1 cellular context compared by ENCODE assay signal in the genomic region with DNA sequence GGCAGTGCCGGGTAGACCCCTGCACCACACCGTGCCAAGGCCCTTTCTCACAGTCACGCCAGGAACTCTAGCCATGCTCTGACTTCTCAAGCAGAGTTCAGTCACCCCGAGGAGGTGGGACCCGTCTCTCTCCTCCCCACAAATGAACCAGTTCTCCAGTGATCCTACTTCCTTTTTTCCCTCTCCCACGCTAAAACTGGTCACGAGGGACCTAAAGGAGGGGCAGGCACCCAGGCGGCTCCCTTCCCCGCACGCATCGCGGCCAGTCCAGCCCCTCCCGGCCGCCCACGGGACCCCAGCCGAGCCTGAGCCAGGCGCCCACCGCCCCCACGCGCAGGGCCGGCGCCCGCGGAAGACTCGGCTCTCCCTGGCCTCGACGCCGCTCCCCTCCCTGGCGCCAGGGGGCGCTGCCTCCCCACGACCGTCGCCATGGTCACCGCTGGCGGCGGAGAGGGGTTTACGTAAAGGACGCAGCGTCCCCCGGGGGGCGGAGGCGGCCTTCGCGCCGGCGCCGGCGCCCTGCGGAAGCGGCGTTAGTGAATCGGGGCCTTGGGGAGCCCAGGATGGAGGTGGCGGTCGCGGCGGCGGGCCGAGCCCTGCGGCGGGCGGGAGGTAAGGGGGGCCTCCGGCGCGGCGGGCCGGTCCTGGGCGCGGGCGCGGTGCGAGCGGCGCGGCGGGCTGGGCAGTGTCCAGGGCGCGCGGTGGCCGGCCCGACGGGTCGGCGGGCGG.
TF ChIP-seq lines count a peak whose summit lies in the region.

A gene with protein sequence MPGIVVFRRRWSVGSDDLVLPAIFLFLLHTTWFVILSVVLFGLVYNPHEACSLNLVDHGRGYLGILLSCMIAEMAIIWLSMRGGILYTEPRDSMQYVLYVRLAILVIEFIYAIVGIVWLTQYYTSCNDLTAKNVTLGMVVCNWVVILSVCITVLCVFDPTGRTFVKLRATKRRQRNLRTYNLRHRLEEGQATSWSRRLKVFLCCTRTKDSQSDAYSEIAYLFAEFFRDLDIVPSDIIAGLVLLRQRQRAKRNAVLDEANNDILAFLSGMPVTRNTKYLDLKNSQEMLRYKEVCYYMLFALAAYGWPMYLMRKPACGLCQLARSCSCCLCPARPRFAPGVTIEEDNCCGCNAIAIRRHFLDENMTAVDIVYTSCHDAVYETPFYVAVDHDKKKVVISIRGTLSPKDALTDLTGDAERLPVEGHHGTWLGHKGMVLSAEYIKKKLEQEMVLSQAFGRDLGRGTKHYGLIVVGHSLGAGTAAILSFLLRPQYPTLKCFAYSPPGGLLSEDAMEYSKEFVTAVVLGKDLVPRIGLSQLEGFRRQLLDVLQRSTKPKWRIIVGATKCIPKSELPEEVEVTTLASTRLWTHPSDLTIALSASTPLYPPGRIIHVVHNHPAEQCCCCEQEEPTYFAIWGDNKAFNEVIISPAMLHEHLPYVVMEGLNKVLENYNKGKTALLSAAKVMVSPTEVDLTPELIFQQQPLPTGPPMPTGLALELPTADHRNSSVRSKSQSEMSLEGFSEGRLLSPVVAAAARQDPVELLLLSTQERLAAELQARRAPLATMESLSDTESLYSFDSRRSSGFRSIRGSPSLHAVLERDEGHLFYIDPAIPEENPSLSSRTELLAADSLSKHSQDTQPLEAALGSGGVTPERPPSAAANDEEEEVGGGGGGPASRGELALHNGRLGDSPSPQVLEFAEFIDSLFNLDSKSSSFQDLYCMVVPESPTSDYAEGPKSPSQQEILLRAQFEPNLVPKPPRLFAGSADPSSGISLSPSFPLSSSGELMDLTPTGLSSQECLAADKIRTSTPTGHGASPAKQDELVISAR (plus strand): TSS at position 499 of the 729 bp plus-strand sequence. CDS start 39,765 bp downstream, outside the sequence.

TF ChIP-seq in GM12878, 131 proteins besides CTCF, POLR2A, EP300 and RAD21:
- TF ChIP-seq SIX5 (IDR thresholded peaks at IDR 0.05; ENCODE audit: low read depth, low read length, severe bottlenecking) (no peak), NRF1 (conservative IDR thresholded peaks at IDR 0.05; ENCODE audit: low read depth, low read length) (0 out of 2 replicates have a peak, but pooled peaks have one; percentile 9), BHLHE40 (IDR thresholded peaks at IDR 0.05; ENCODE audit: borderline replicate concordance in 1 of 2, low read depth in 2 of 2, low read length in 1 of 2) (peak; percentile 53 to 65; a peak in 3 of 4 replicates), NFIC (IDR thresholded peaks at IDR 0.05; ENCODE audit: low read depth, low read length) (no peak), HCFC1 (IDR thresholded peaks at IDR 0.05; ENCODE audit: low read length) (no peak), TBL1XR1 (IDR thresholded peaks at IDR 0.05; ENCODE audit: low read depth, low read length) (peak; percentile 75; the same call in 1 of the 2 replicates), JUND (IDR thresholded peaks at IDR 0.05; ENCODE audit: low read depth, low read length) (no peak), RB1 (IDR thresholded peaks at IDR 0.05; ENCODE audit: borderline replicate concordance) (0 out of 2 replicates have a peak, but pooled peaks have one; percentile 53), ZSCAN29 (IDR thresholded peaks at IDR 0.05) (no peak), ZNF24 (IDR thresholded peaks at IDR 0.05) (peak; percentile 76; the same call in 1 of the 2 replicates), SMC3 (IDR thresholded peaks at IDR 0.05; ENCODE audit: borderline replicate concordance, low read length) (peak; percentile 62), CHD1 (IDR thresholded peaks at IDR 0.05; ENCODE audit: low read depth, low read length) (no peak), GATAD2B (conservative IDR thresholded peaks at IDR 0.05; ENCODE audit: low read depth) (peak; percentile 88), CREM (IDR thresholded peaks at IDR 0.05; ENCODE audit: low read depth) (no peak), KLF5 (IDR thresholded peaks at IDR 0.05; ENCODE audit: partially characterized antibody) (peak; percentile 34), BRCA1 (IDR thresholded peaks at IDR 0.05; ENCODE audit: low read depth, low read length) (no peak), NR2C1 (IDR thresholded peaks at IDR 0.05) (no peak), ZNF217 (IDR thresholded peaks at IDR 0.05) (peak; percentile 98), FOS (IDR thresholded peaks at IDR 0.05; ENCODE audit: borderline replicate concordance, extremely low read depth, insufficient read length) (no peak), MXI1 (IDR thresholded peaks at IDR 0.05; ENCODE audit: low read depth, low read length) (peak; percentile 84), BACH1 (IDR thresholded peaks at IDR 0.05; ENCODE audit: borderline replicate concordance) (peak; percentile 94), EGR1 (IDR thresholded peaks at IDR 0.05; ENCODE audit: borderline replicate concordance in 1 of 2, low read depth in 2 of 2, low read length in 2 of 2) (peak in 1 of 2 experiments; percentile 95; a peak in 1 of 3 replicates), IKZF1 (conservative IDR thresholded peaks at IDR 0.05) (peak; percentile 78), RELA (IDR thresholded peaks at IDR 0.05; ENCODE audit: borderline replicate concordance, partially characterized antibody) (no peak), BMI1 (IDR thresholded peaks at IDR 0.05; ENCODE audit: borderline replicate concordance) (peak; percentile 87), KAT2A (conservative IDR thresholded peaks at IDR 0.05; ENCODE audit: control insufficient read depth, low read depth, low read length) (no peak), SPI1 (IDR thresholded peaks at IDR 0.05; ENCODE audit: borderline replicate concordance, insufficient read depth, low read depth, low read length) (peak; percentile 46; the same call in 1 of the 2 replicates), POU2F2 (IDR thresholded peaks at IDR 0.05; ENCODE audit: borderline replicate concordance, low read depth, low read length) (peak; percentile 40; the same call in 1 of the 3 replicates), NBN (IDR thresholded peaks at IDR 0.05) (no peak), YY1 (IDR thresholded peaks at IDR 0.05; ENCODE audit: low read depth, low read length) (0 out of 2 replicates have a peak, but pooled peaks have one; percentile 58), HDAC6 (IDR thresholded peaks at IDR 0.05; ENCODE audit: unreplicated experiment) (no peak), IKZF2 (IDR thresholded peaks at IDR 0.05) (no peak), SMARCA5 (IDR thresholded peaks at IDR 0.05) (peak; percentile 35; the same call in 1 of the 2 replicates), CHD2 (IDR thresholded peaks at IDR 0.05; ENCODE audit: borderline replicate concordance, low read depth, low read length) (no peak), ZNF207 (IDR thresholded peaks at IDR 0.05; ENCODE audit: borderline replicate concordance) (peak; percentile 54; the same call in 1 of the 2 replicates), LARP7 (IDR thresholded peaks at IDR 0.05) (peak; percentile 74), EED (IDR thresholded peaks at IDR 0.05; ENCODE audit: low read depth) (0 out of 2 replicates have a peak, but pooled peaks have one; percentile 13), TAF1 (IDR thresholded peaks at IDR 0.05; ENCODE audit: borderline replicate concordance, low read depth, low read length) (no peak)
- TF ChIP-seq, protein P1, sequence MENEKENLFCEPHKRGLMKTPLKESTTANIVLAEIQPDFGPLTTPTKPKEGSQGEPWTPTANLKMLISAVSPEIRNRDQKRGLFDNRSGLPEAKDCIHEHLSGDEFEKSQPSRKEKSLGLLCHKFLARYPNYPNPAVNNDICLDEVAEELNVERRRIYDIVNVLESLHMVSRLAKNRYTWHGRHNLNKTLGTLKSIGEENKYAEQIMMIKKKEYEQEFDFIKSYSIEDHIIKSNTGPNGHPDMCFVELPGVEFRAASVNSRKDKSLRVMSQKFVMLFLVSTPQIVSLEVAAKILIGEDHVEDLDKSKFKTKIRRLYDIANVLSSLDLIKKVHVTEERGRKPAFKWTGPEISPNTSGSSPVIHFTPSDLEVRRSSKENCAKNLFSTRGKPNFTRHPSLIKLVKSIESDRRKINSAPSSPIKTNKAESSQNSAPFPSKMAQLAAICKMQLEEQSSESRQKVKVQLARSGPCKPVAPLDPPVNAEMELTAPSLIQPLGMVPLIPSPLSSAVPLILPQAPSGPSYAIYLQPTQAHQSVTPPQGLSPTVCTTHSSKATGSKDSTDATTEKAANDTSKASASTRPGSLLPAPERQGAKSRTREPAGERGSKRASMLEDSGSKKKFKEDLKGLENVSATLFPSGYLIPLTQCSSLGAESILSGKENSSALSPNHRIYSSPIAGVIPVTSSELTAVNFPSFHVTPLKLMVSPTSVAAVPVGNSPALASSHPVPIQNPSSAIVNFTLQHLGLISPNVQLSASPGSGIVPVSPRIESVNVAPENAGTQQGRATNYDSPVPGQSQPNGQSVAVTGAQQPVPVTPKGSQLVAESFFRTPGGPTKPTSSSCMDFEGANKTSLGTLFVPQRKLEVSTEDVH (IDR thresholded peaks at IDR 0.05; ENCODE audit: low read depth, partially characterized antibody), result no peak
- TF ChIP-seq, protein P2, sequence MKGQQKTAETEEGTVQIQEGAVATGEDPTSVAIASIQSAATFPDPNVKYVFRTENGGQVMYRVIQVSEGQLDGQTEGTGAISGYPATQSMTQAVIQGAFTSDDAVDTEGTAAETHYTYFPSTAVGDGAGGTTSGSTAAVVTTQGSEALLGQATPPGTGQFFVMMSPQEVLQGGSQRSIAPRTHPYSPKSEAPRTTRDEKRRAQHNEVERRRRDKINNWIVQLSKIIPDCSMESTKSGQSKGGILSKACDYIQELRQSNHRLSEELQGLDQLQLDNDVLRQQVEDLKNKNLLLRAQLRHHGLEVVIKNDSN (IDR thresholded peaks at IDR 0.05; ENCODE audit: borderline replicate concordance, extremely low read length, insufficient read depth, low read depth, low read length), result no peak
- TF ChIP-seq, protein P3, sequence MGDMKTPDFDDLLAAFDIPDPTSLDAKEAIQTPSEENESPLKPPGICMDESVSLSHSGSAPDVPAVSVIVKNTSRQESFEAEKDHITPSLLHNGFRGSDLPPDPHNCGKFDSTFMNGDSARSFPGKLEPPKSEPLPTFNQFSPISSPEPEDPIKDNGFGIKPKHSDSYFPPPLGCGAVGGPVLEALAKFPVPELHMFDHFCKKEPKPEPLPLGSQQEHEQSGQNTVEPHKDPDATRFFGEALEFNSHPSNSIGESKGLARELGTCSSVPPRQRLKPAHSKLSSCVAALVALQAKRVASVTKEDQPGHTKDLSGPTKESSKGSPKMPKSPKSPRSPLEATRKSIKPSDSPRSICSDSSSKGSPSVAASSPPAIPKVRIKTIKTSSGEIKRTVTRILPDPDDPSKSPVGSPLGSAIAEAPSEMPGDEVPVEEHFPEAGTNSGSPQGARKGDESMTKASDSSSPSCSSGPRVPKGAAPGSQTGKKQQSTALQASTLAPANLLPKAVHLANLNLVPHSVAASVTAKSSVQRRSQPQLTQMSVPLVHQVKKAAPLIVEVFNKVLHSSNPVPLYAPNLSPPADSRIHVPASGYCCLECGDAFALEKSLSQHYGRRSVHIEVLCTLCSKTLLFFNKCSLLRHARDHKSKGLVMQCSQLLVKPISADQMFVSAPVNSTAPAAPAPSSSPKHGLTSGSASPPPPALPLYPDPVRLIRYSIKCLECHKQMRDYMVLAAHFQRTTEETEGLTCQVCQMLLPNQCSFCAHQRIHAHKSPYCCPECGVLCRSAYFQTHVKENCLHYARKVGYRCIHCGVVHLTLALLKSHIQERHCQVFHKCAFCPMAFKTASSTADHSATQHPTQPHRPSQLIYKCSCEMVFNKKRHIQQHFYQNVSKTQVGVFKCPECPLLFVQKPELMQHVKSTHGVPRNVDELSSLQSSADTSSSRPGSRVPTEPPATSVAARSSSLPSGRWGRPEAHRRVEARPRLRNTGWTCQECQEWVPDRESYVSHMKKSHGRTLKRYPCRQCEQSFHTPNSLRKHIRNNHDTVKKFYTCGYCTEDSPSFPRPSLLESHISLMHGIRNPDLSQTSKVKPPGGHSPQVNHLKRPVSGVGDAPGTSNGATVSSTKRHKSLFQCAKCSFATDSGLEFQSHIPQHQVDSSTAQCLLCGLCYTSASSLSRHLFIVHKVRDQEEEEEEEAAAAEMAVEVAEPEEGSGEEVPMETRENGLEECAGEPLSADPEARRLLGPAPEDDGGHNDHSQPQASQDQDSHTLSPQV (IDR thresholded peaks at IDR 0.05), result 0 out of 2 replicates have a peak, but pooled peaks have one; percentile 45
- TF ChIP-seq, protein P4, sequence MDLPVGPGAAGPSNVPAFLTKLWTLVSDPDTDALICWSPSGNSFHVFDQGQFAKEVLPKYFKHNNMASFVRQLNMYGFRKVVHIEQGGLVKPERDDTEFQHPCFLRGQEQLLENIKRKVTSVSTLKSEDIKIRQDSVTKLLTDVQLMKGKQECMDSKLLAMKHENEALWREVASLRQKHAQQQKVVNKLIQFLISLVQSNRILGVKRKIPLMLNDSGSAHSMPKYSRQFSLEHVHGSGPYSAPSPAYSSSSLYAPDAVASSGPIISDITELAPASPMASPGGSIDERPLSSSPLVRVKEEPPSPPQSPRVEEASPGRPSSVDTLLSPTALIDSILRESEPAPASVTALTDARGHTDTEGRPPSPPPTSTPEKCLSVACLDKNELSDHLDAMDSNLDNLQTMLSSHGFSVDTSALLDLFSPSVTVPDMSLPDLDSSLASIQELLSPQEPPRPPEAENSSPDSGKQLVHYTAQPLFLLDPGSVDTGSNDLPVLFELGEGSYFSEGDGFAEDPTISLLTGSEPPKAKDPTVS (IDR thresholded peaks at IDR 0.05; ENCODE audit: low read depth, low read length), result 0 out of 2 replicates have a peak, but pooled peaks have one; percentile 31
